In the genomic region with DNA sequence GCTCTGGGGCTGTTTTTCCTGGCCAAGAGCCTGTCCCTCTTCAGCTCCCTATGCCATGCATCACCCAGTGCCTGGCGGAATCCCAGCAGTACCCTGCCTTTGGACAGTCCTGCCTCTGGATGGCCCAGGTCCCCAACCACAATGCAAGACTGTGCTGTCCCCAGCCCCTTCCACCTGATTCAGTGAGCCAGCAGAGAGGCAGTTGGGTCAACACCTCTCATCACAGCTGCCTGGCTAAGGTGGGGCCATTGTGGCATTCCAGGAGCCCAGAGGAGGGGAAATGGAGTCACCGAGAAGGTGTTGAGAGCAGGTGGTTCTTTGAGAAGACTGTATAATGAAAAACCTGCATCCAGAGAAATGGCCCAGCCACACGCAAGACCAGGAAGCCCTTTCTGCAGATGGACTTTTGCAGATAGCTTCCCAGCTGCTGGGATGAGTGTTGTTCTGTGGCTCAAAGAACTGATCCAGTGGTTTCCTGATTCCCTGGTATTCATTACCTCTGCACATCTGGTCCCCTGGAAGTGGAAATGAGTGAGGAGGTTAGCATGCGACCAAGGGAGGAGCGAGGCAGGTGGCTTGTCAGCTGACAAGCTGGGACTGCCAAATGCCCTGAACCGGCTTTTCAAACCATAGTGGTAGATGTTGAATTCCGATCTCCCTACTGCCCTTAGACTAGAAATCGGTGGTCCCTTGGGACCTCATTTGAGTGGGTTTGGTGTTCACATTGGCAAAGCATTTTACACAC, we compare ENCODE assay signal across 16 cellular contexts. TPM values are rescaled to one million over a fixed set of nuclear protein-coding genes. Genes with fewer than 3 reads are reported as not detected.
DNase-seq lines count a peak whose midpoint lies in the region; ATAC-seq, FAIRE-seq and TF ChIP-seq lines count a peak whose summit lies in the region.
"Had no signal": no experiment of that assay in that cellular context is flagged by ENCODE, and none has a peak within 500 bp of the region (broad histone marks: within the 10 kb centered on the region; RNA-seq: fewer than 3 reads in every experiment).

No MANE protein-coding gene starts in this region.

- peak; percentile 47 for FAIRE-seq in bronchial epithelial cell (lab: Jason Lieb, UNC)
- FAIRE-seq: HTR-8/SVneo had no signal

- H3K4me1 Mint-ChIP-seq in nephron progenitor cell (peaks cover 7% of the 10 kb centered on the region), T-cell (peaks cover 2 to 8% (median 4%) of the 10 kb centered on the region in 3 donors)

- H3K4me3 Mint-ChIP-seq in nephron progenitor cell, result no peak overlapping the region
- H3K4me3 Mint-ChIP-seq in T-cell, result no peak overlapping the region
- H3K4me3 Mint-ChIP-seq: CD4-positive, alpha-beta T cell had no signal

- POLR2A ChIA-PET in T-cell (lab: Charles Lee), result no interaction called here

- no peak for TF ChIP-seq CTCF in bronchial epithelial cell (IDR thresholded peaks at IDR 0.05; ENCODE audit: insufficient read depth, low read length, severe bottlenecking)
- TF ChIP-seq CTCF in nephron progenitor cell (IDR thresholded peaks at IDR 0.05), result no peak

- no peak overlapping the region for H3K4me3 ChIP-seq in bronchial epithelial cell (ENCODE audit: low read depth, low read length)
- H3K4me3 ChIP-seq: BLaER1 treated with 17β-estradiol and CSF1 and Interleukin-3, amounts not matched to agents 10 nM and 100 nM had no signal

- no peaks in the 10 kb centered on the region for H3K27me3 ChIP-seq in bronchial epithelial cell (ENCODE audit: control insufficient read depth, insufficient read depth, low read length)
- H3K27me3 ChIP-seq: BLaER1 treated with 17β-estradiol and CSF1 and Interleukin-3, amounts not matched to agents 10 nM and 100 nM had no signal

- H3K36me3 Mint-ChIP-seq in nephron progenitor cell (ENCODE audit: low read depth) (no peaks in the 10 kb centered on the region), T-cell (no peaks in the 10 kb centered on the region)

- H3K36me3 ChIP-seq in bronchial epithelial cell (ENCODE audit: control insufficient read depth, insufficient read depth, low read length), result no peaks in the 10 kb centered on the region
- H3K36me3 ChIP-seq: BLaER1 treated with 17β-estradiol and CSF1 and Interleukin-3, amounts not matched to agents 10 nM and 100 nM had no signal

- DNase-seq in cardiac septum (ENCODE audit: low spot score) (peak; percentile 73), Right ventricle myocardium superior (no peak), bronchial epithelial cell (ENCODE audit: low read depth) (no peak), nephron progenitor cell (no peak), T-cell (no peak)
- DNase-seq: ACHN; Calu3; CD4-positive, alpha-beta T cell; DMS 273 treated with DMSO at 0.1 percent for 48 hours; GOT3 had no signal

- peaks cover 11% of the 10 kb centered on the region for H3K27me3 Mint-ChIP-seq in nephron progenitor cell (ENCODE audit: low read depth, poor library complexity)
- H3K27me3 Mint-ChIP-seq in T-cell, result peaks cover 0 to 2% of the 10 kb centered on the region in 2 donors

- peak overlapping the region; percentile 57 for H3K27ac Mint-ChIP-seq in nephron progenitor cell
- no peak overlapping the region for H3K27ac Mint-ChIP-seq in T-cell
- H3K27ac Mint-ChIP-seq: CD4-positive, alpha-beta T cell had no signal

- H3K9me3 Mint-ChIP-seq in nephron progenitor cell (no peaks in the 10 kb centered on the region), T-cell (no peaks in the 10 kb centered on the region)
- H3K9me3 Mint-ChIP-seq: CD4-positive, alpha-beta T cell had no signal

- ATAC-seq in Right ventricle myocardium superior (ENCODE audit: poor library complexity) (no peak), T-cell (replicated peaks in 1 of 4) (no peak), esophagus mucosa (no peak), GM19023 (IDR thresholded peaks at IDR 0.05; ENCODE audit: unreplicated experiment) (no peak), GM21825 (IDR thresholded peaks at IDR 0.05; ENCODE audit: unreplicated experiment) (no peak)
- ATAC-seq: HCT116 had no signal

- CTCF ChIA-PET in T-cell (lab: Charles Lee), result no interaction called here

- intact Hi-C loops in cardiac septum (cut with DNase I) (no loop called here), Right ventricle myocardium superior (cut with DNase I) (no loop called here)

RNA-seq across cellular contexts. Expression of gene ASPRV1, which starts 1.7 kb away (rescaled TPM):
- total RNA-seq in cardiac septum, result 0.81 TPM
- 0.78 TPM for total RNA-seq in Right ventricle myocardium superior
- 0.26 and 0.38 TPM in 2 replicates for total RNA-seq in bronchial epithelial cell
- total RNA-seq in T-cell, result 1 to 10 TPM; 1.2 to 2.1 (median 1.8) TPM
- total RNA-seq in esophagus mucosa, result 0.16 TPM

RNA-seq across cellular contexts. Expression of gene MXD1, which starts 48.2 kb away (rescaled TPM):
- 6.2 TPM for total RNA-seq in cardiac septum
- total RNA-seq in Right ventricle myocardium superior, result 5.1 TPM
- total RNA-seq in bronchial epithelial cell, result 30.5 and 45.4 TPM in 2 replicates
- total RNA-seq in T-cell, result 10 to 100 TPM; 13.7 to 34.5 (median 19.9) TPM
- total RNA-seq in esophagus mucosa, result 155 TPM
